Comparison of ENCODE assay signal across 23 cellular contexts in the genomic region with DNA sequence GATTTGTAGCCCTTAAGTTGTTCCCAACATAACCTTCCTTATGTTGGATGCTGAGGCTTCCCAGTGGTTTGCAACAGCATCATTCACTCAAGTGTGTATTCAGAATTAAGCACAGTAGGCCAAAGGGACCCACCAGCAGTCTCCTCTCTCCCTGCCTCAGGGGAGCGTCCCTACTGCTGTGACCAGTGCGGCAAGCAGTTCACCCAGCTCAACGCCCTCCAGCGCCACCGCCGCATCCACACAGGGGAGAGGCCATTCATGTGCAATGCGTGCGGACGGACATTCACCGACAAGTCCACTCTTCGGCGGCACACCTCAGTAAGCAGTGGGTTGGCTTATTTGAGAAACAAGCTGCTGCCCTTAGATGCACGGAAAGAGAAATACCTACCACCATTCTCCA. TPM values are rescaled to one million over a fixed set of nuclear protein-coding genes. Genes with fewer than 3 reads are reported as not detected.
A peak's percentile ranks its signal among the peaks of the same experiment; 100 is the strongest.
DNase-seq lines count a peak whose midpoint lies in the region; ATAC-seq, FAIRE-seq and TF ChIP-seq lines count a peak whose summit lies in the region.
"Had no signal": no experiment of that assay in that cellular context is flagged by ENCODE, and none has a peak within 500 bp of the region (broad histone marks: within the 10 kb centered on the region; RNA-seq: fewer than 3 reads in every experiment).

No MANE protein-coding gene starts in this region.

- no peak for ATAC-seq in stimulated activated naive CD8-positive, alpha-beta T cell treated with anti-CD3 and anti-CD28 coated beads, Interleukin-15, amount 100 ng/mL, for 72 hours
- ATAC-seq in HG03097 (IDR thresholded peaks at IDR 0.05; ENCODE audit: low FRiP score, unreplicated experiment), result no peak
- ATAC-seq in naive thymus-derived CD4-positive, alpha-beta T cell, result no peak
- ATAC-seq: Panc1, SK-N-SH treated with all-trans-retinoic acid at 6 μM for 48 hours had no signal

- peaks cover 12 to 62% (median 42%) of the 10 kb centered on the region in 4 experiments for H3K36me3 ChIP-seq in H1 (ENCODE audit: control insufficient read depth in 2 of 4, insufficient read depth in 4 of 4, low read length in 3 of 4)
- peaks cover 82% of the 10 kb centered on the region for H3K36me3 ChIP-seq in osteoblast (ENCODE audit: insufficient read depth, low read length)
- peaks cover 0 to 23% (median 8%) of the 10 kb centered on the region in 4 donors for H3K36me3 ChIP-seq in transverse colon
- peaks cover 4 to 61% (median 6%) of the 10 kb centered on the region in 3 experiments for H3K36me3 ChIP-seq in naive thymus-derived CD4-positive, alpha-beta T cell (ENCODE audit: control insufficient read depth in 2 of 3, insufficient read depth in 3 of 3, low read length in 3 of 3)

- H3K79me1 ChIP-seq in H1 (ENCODE audit: low read depth, low read length), result peaks cover 2% of the 10 kb centered on the region; the same call in 1 of the 2 replicates

- H2BK12ac ChIP-seq in H1 (ENCODE audit: low read depth, low read length), result no peak overlapping the region

- H4K8ac ChIP-seq in H1 (ENCODE audit: extremely low read depth, insufficient read depth, low read length), result no peak overlapping the region

- H4K5ac ChIP-seq in H1 (ENCODE audit: insufficient read length, low read depth, low read length), result no peak overlapping the region

- no peak overlapping the region for H3K23ac ChIP-seq in H1 (ENCODE audit: insufficient read length)

- no peak overlapping the region for H2BK15ac ChIP-seq in H1 (ENCODE audit: low read length)

- TF ChIP-seq POLR2A in H1 (IDR thresholded peaks at IDR 0.05; ENCODE audit: control extremely low read depth in 1 of 2, low read depth in 2 of 2, low read length in 2 of 2) (no peak; a peak in 1 of 3 replicates), transverse colon (IDR thresholded peaks at IDR 0.05) (no peak)

- no peak for FAIRE-seq in H1 (lab: Jason Lieb, UNC)
- FAIRE-seq: A204.1, GM12891 had no signal

- no peaks in the 10 kb centered on the region for H3K9me3 Mint-ChIP-seq in stimulated activated naive CD8-positive, alpha-beta T cell treated with anti-CD3 and anti-CD28 coated beads, Interleukin-15, Interleukin-2, amounts not matched to agents 100 ng/mL and 50 ng/mL, for 24 hours
- H3K9me3 Mint-ChIP-seq in stimulated activated naive CD8-positive, alpha-beta T cell treated with anti-CD3 and anti-CD28 coated beads, Interleukin-15, amount 100 ng/mL, for 72 hours, result no peaks in the 10 kb centered on the region
- H3K9me3 Mint-ChIP-seq in naive thymus-derived CD4-positive, alpha-beta T cell, result no peaks in the 10 kb centered on the region

- H2AK5ac ChIP-seq in H1 (ENCODE audit: low read depth, low read length), result no peak overlapping the region

- CTCF ChIA-PET in H1 (lab: Charles Lee; ENCODE audit: partially characterized antibody), result interaction anchor here (0.9 to 1.1 kb wide), 3 partner anchors 20 to 292 kb away, joined by 3 to 4 read pairs (median 3); no protein-coding TSS in a partner anchor
- CTCF ChIA-PET in naive thymus-derived CD4-positive, alpha-beta T cell (lab: Charles Lee), result no interaction called here

- no peak for DNase-seq in stimulated activated naive CD8-positive, alpha-beta T cell treated with anti-CD3 and anti-CD28 coated beads, Interleukin-15, amount 100 ng/mL, for 72 hours
- DNase-seq in H1 (ENCODE audit: low read depth in 1 of 2, low spot score in 2 of 2), result no peak
- DNase-seq in osteoblast (ENCODE audit: insufficient read length, low spot score, missing footprints), result no peak
- DNase-seq in transverse colon, result no peak
- DNase-seq in naive thymus-derived CD4-positive, alpha-beta T cell, result no peak
- DNase-seq: BE2C; DMS79; GM23248; HCEC 1CT; NCI-H1694; NCI-H2081; NCI-H2171; NCI-H345; NCI-H524; NCI-H774; NK-92 treated with Interleukin-12 subunit alpha and Interleukin-12 subunit beta, amount 100 ng/mL, for 24 hours had no signal

- TF ChIP-seq EP300 in H1 (IDR thresholded peaks at IDR 0.05; ENCODE audit: borderline replicate concordance in 1 of 2, low read depth in 2 of 2, low read length in 2 of 2) (no peak), transverse colon (IDR thresholded peaks at IDR 0.05; ENCODE audit: low read depth) (no peak)

- H4K91ac ChIP-seq in H1 (replicated peaks; ENCODE audit: insufficient read length, low read length), result no peak overlapping the region

- H3K27me3 ChIP-seq in H1 (replicated peaks in 1 of 4; ENCODE audit: control insufficient read depth in 3 of 4, extremely low read depth in 1 of 4, insufficient read depth in 3 of 4, low read length in 3 of 4), result no peaks in the 10 kb centered on the region
- no peaks in the 10 kb centered on the region for H3K27me3 ChIP-seq in osteoblast (ENCODE audit: insufficient read depth, low read length)
- no peaks in the 10 kb centered on the region for H3K27me3 ChIP-seq in transverse colon
- no peaks in the 10 kb centered on the region for H3K27me3 ChIP-seq in naive thymus-derived CD4-positive, alpha-beta T cell (ENCODE audit: control insufficient read depth in 2 of 2, insufficient read depth in 2 of 2, low read length in 2 of 2)
- H3K27me3 ChIP-seq: BE2C had no signal

- H3K4me1 Mint-ChIP-seq in stimulated activated naive CD8-positive, alpha-beta T cell treated with anti-CD3 and anti-CD28 coated beads, Interleukin-15, Interleukin-2, amounts not matched to agents 100 ng/mL and 50 ng/mL, for 24 hours (ENCODE audit: low read depth), result peaks cover 36% of the 10 kb centered on the region
- peaks cover 32% of the 10 kb centered on the region for H3K4me1 Mint-ChIP-seq in stimulated activated naive CD8-positive, alpha-beta T cell treated with anti-CD3 and anti-CD28 coated beads, Interleukin-15, amount 100 ng/mL, for 72 hours
- peaks cover 20 to 36% (median 31%) of the 10 kb centered on the region in 7 donors for H3K4me1 Mint-ChIP-seq in naive thymus-derived CD4-positive, alpha-beta T cell

- H3K27me3 Mint-ChIP-seq in stimulated activated naive CD8-positive, alpha-beta T cell treated with anti-CD3 and anti-CD28 coated beads, Interleukin-15, Interleukin-2, amounts not matched to agents 100 ng/mL and 50 ng/mL, for 24 hours, result no peaks in the 10 kb centered on the region
- H3K27me3 Mint-ChIP-seq in stimulated activated naive CD8-positive, alpha-beta T cell treated with anti-CD3 and anti-CD28 coated beads, Interleukin-15, amount 100 ng/mL, for 72 hours, result no peaks in the 10 kb centered on the region
- no peaks in the 10 kb centered on the region for H3K27me3 Mint-ChIP-seq in naive thymus-derived CD4-positive, alpha-beta T cell

- H3K23me2 ChIP-seq in H1 (ENCODE audit: low read depth, low read length), result no peaks in the 10 kb centered on the region

- TF ChIP-seq RAD21 in H1 (IDR thresholded peaks at IDR 0.05 in 1 of 2, conservative IDR thresholded peaks at IDR 0.05 in 1 of 2; ENCODE audit: low read depth in 2 of 2, low read length in 2 of 2), result no peak

- in situ Hi-C loops in transverse colon (cut with MboI; ENCODE audit: low pct_ligation_motif_present in 1 of 4, low pct_unique_long_range_greater_than_20kb in 1 of 4, low sequenced_read_pairs in 3 of 4), result no loop called here

- H3K4ac ChIP-seq in H1 (replicated peaks; ENCODE audit: insufficient read length, low read depth, low read length), result no peak overlapping the region

- no peak overlapping the region for H2BK5ac ChIP-seq in H1 (ENCODE audit: low read depth, low read length)

- H4K20me1 ChIP-seq in H1 (replicated peaks in 1 of 2; ENCODE audit: control insufficient read depth in 1 of 2, insufficient read depth in 2 of 2, low read length in 2 of 2) (peaks cover 4 to 15% of the 10 kb centered on the region in 2 experiments), osteoblast (ENCODE audit: insufficient read depth, low read length) (peaks cover 33% of the 10 kb centered on the region)

- H3K18ac ChIP-seq in H1 (ENCODE audit: extremely low read depth, low read length), result no peak overlapping the region

- H3K4me2 ChIP-seq in H1 (ENCODE audit: insufficient read depth in 1 of 2, low read depth in 2 of 2, low read length in 2 of 2) (no peak overlapping the region), osteoblast (ENCODE audit: insufficient read depth, low read length) (no peak overlapping the region)
- H3K4me2 ChIP-seq: KMS-11 had no signal

- H3K14ac ChIP-seq in H1 (ENCODE audit: insufficient read length), result no peak overlapping the region

- H3K9ac ChIP-seq in H1 (replicated peaks in 1 of 4; ENCODE audit: extremely low read depth in 1 of 4, low read depth in 3 of 4, low read length in 3 of 4), result no peak overlapping the region
- H3K9ac ChIP-seq: GM23248, KMS-11 had no signal

- H3K79me2 ChIP-seq in H1 (ENCODE audit: control insufficient read depth in 1 of 2, insufficient read depth in 2 of 2, low read length in 2 of 2), result peaks cover 0 to 35% of the 10 kb centered on the region in 2 experiments; a peak in 2 of 4 replicates
- H3K79me2 ChIP-seq in osteoblast (ENCODE audit: insufficient read depth, low read length), result peaks cover 68% of the 10 kb centered on the region

- WGBS in H1 (ENCODE audit: extremely low coverage in 1 of 2, insufficient coverage in 1 of 2, insufficient read length in 1 of 2, insufficient replicate concordance in 2 of 2, low coverage in 1 of 2, low lambda C conversion rate in 2 of 2, missing lambda C conversion rate in 1 of 2), 2 experiments, result 94% methylated on average over 13 of the region's 13 CpGs; no CpG with 5 or more reads in 1 of the 2 experiments
- WGBS in transverse colon (ENCODE audit: low coverage in 1 of 2), 2 donors, result 91 to 96% methylated on average over 4 to 13 of the region's 13 CpGs

- H3K36me3 Mint-ChIP-seq in stimulated activated naive CD8-positive, alpha-beta T cell treated with anti-CD3 and anti-CD28 coated beads, Interleukin-15, Interleukin-2, amounts not matched to agents 100 ng/mL and 50 ng/mL, for 24 hours (ENCODE audit: low read depth), result peaks cover 75% of the 10 kb centered on the region
- peaks cover 14 to 41% (median 17%) of the 10 kb centered on the region in 5 donors for H3K36me3 Mint-ChIP-seq in naive thymus-derived CD4-positive, alpha-beta T cell

- H2BK20ac ChIP-seq in H1 (ENCODE audit: low read length), result no peak overlapping the region

- no peak overlapping the region for H3K4me3 Mint-ChIP-seq in stimulated activated naive CD8-positive, alpha-beta T cell treated with anti-CD3 and anti-CD28 coated beads, Interleukin-15, Interleukin-2, amounts not matched to agents 100 ng/mL and 50 ng/mL, for 24 hours
- no peak overlapping the region for H3K4me3 Mint-ChIP-seq in stimulated activated naive CD8-positive, alpha-beta T cell treated with anti-CD3 and anti-CD28 coated beads, Interleukin-15, amount 100 ng/mL, for 72 hours
- no peak overlapping the region for H3K4me3 Mint-ChIP-seq in naive thymus-derived CD4-positive, alpha-beta T cell

- H3K4me3 ChIP-seq in H1 (ENCODE audit: extremely low read depth in 1 of 4, insufficient read depth in 2 of 4, low read depth in 3 of 4, low read length in 4 of 4) (no peak overlapping the region), osteoblast (ENCODE audit: insufficient read depth, low read length) (no peak overlapping the region), transverse colon (no peak overlapping the region)
- no peak overlapping the region for H3K4me3 ChIP-seq in naive thymus-derived CD4-positive, alpha-beta T cell (ENCODE audit: low read length)
- H3K4me3 ChIP-seq: GM23248 had no signal

- POLR2A ChIA-PET in H1 (lab: Charles Lee; ENCODE audit: partially characterized antibody), result interaction anchor here (1.1 kb wide), 1 partner anchor 184 kb away, joined by 3 read pairs; no protein-coding TSS in a partner anchor
- POLR2A ChIA-PET in naive thymus-derived CD4-positive, alpha-beta T cell (lab: Charles Lee), result no interaction called here

- no peak overlapping the region for H2BK120ac ChIP-seq in H1 (replicated peaks; ENCODE audit: low read depth, low read length)

- H2AFZ ChIP-seq in H1 (ENCODE audit: low read length) (no peak overlapping the region), osteoblast (ENCODE audit: low read length) (no peak overlapping the region)
- H2AFZ ChIP-seq: GM23248 had no signal

- no peak for TF ChIP-seq CTCF in H1 (IDR thresholded peaks at IDR 0.05; ENCODE audit: control extremely low read depth in 1 of 3, insufficient read depth in 1 of 3, low read depth in 1 of 3, low read length in 3 of 3)
- TF ChIP-seq CTCF in osteoblast (IDR thresholded peaks at IDR 0.05; ENCODE audit: extremely low read depth, low read depth, low read length), result no peak
- TF ChIP-seq CTCF in transverse colon (IDR thresholded peaks at IDR 0.05), result no peak

- H3K27ac ChIP-seq in H1 (ENCODE audit: low read depth, low read length), result no peak overlapping the region
- H3K27ac ChIP-seq in osteoblast (ENCODE audit: low read depth, low read length), result peak overlapping the region; percentile 55
- H3K27ac ChIP-seq in transverse colon, result no peak overlapping the region
- H3K27ac ChIP-seq in naive thymus-derived CD4-positive, alpha-beta T cell (ENCODE audit: low read depth, low read length), result no peak overlapping the region
- H3K27ac ChIP-seq: KMS-11 had no signal

- no peak overlapping the region for H3K56ac ChIP-seq in H1 (replicated peaks; ENCODE audit: insufficient read length, low read depth, low read length)

- H3K9me3 ChIP-seq in H1 (ENCODE audit: insufficient read depth in 2 of 2, low read depth in 1 of 2, low read length in 1 of 2) (no peaks in the 10 kb centered on the region), osteoblast (ENCODE audit: low read depth, low read length) (no peaks in the 10 kb centered on the region), transverse colon (no peaks in the 10 kb centered on the region)
- H3K9me3 ChIP-seq in naive thymus-derived CD4-positive, alpha-beta T cell (ENCODE audit: control insufficient read depth in 2 of 3, low read length in 3 of 3), result no peaks in the 10 kb centered on the region
- H3K9me3 ChIP-seq: BE2C had no signal

- no peaks in the 10 kb centered on the region for H3K4me1 ChIP-seq in H1 (replicated peaks in 1 of 4; ENCODE audit: control insufficient read depth in 3 of 4, insufficient read depth in 4 of 4, low read length in 3 of 4)
- peaks cover 32% of the 10 kb centered on the region for H3K4me1 ChIP-seq in osteoblast (ENCODE audit: insufficient read depth, low read length)
- H3K4me1 ChIP-seq in transverse colon, result peaks cover 0 to 22% (median 6%) of the 10 kb centered on the region in 4 donors
- H3K4me1 ChIP-seq in naive thymus-derived CD4-positive, alpha-beta T cell (ENCODE audit: control insufficient read depth in 2 of 2, insufficient read depth in 2 of 2, low read length in 2 of 2), result peaks cover 7 to 11% of the 10 kb centered on the region in 2 donors
- H3K4me1 ChIP-seq: BE2C had no signal

- H3K27ac Mint-ChIP-seq in stimulated activated naive CD8-positive, alpha-beta T cell treated with anti-CD3 and anti-CD28 coated beads, Interleukin-15, Interleukin-2, amounts not matched to agents 100 ng/mL and 50 ng/mL, for 24 hours, result peak overlapping the region; percentile 41
- H3K27ac Mint-ChIP-seq in stimulated activated naive CD8-positive, alpha-beta T cell treated with anti-CD3 and anti-CD28 coated beads, Interleukin-15, amount 100 ng/mL, for 72 hours, result no peak overlapping the region
- peak overlapping the region in 1 of 9 donors; percentile 32 for H3K27ac Mint-ChIP-seq in naive thymus-derived CD4-positive, alpha-beta T cell

- intact Hi-C loops in transverse colon (cut with DNase I; ENCODE audit: low total_unique reads), result loop anchor here (5.0 to 10.0 kb wide), 3 partner anchors 45 to 1502 kb away; no protein-coding TSS in a partner anchor
- intact Hi-C loops in naive thymus-derived CD4-positive, alpha-beta T cell (cut with micrococcal nuclease), result no loop called here

RNA-seq across cellular contexts. Expression of gene GZF1, which starts 7.4 kb away (rescaled TPM):
- 11.9 and 14.5 TPM in 2 replicates for total RNA-seq in H1 (2021; fragmentation: NEBNext Ultra II Directional; extraction: Animal tissue kit (Norgen Biotek cat#: 25700))
- polyA plus RNA-seq in H1 (2011; rRNA removed), result 8.2 and 16.2 TPM in 2 replicates
- 15.2 TPM for polyA plus RNA-seq in H1 (2011; cell fraction: cytosol; rRNA removed)
- polyA plus RNA-seq in H1 (2011; cell fraction: nucleus; rRNA removed), result 51.0 TPM
- 7.7 to 14.7 TPM (median 10.5 TPM) in 4 replicates for polyA plus RNA-seq in H1 (2012, experiment 1 of 2)
- polyA plus RNA-seq in H1 (2012, experiment 2 of 2), result 1.1 TPM
- 4.6 TPM for polyA plus RNA-seq in H1 (2013, experiment 1 of 2)
- 4.8 TPM for polyA plus RNA-seq in H1 (2013, experiment 2 of 2)
- polyA minus RNA-seq in H1 (2011; rRNA and poly(A)+ RNA removed), result 56.7 and 63.7 TPM in 2 replicates
- 13.9 TPM for polyA minus RNA-seq in H1 (2011; cell fraction: cytosol; rRNA and poly(A)+ RNA removed)
- polyA minus RNA-seq in H1 (2011; cell fraction: nucleus; rRNA and poly(A)+ RNA removed), result 40.3 TPM
- 13.0 and 14.5 TPM in 2 replicates for total RNA-seq in osteoblast
- total RNA-seq in transverse colon, result 10 to 100 TPM in 2 of 4 donors, 1 to 10 TPM in 2; 4.9 to 23.3 (median 13.3) TPM
- total RNA-seq in naive thymus-derived CD4-positive, alpha-beta T cell, result 10 to 100 TPM; 11.4 to 44.0 (median 19.6) TPM
- 1 to 10 TPM; 1.4 to 7.8 TPM for polyA plus RNA-seq in naive thymus-derived CD4-positive, alpha-beta T cell

RNA-seq across cellular contexts. Expression of gene NXT1, which starts 18.8 kb away (rescaled TPM):
- total RNA-seq in H1 (2021; fragmentation: NEBNext Ultra II Directional; extraction: Animal tissue kit (Norgen Biotek cat#: 25700)), result 20.4 and 23.1 TPM in 2 replicates
- polyA plus RNA-seq in H1 (2011; rRNA removed), result 24.3 and 26.5 TPM in 2 replicates
- polyA plus RNA-seq in H1 (2011; cell fraction: cytosol; rRNA removed), result 24.9 TPM
- polyA plus RNA-seq in H1 (2011; cell fraction: nucleus; rRNA removed), result 19.2 TPM
- polyA plus RNA-seq in H1 (2012, experiment 1 of 2), result 15.1 to 22.8 TPM (median 18.6 TPM) in 4 replicates
- polyA plus RNA-seq in H1 (2012, experiment 2 of 2), result 26.4 TPM
- polyA plus RNA-seq in H1 (2013, experiment 1 of 2), result 23.3 TPM
- polyA plus RNA-seq in H1 (2013, experiment 2 of 2), result 22.5 TPM
- 13.0 and 14.3 TPM in 2 replicates for polyA minus RNA-seq in H1 (2011; rRNA and poly(A)+ RNA removed)
- 9.3 TPM for polyA minus RNA-seq in H1 (2011; cell fraction: cytosol; rRNA and poly(A)+ RNA removed)
- 7.2 TPM for polyA minus RNA-seq in H1 (2011; cell fraction: nucleus; rRNA and poly(A)+ RNA removed)
- 12.7 and 18.5 TPM in 2 replicates for total RNA-seq in osteoblast
- 10 to 100 TPM; 16.5 to 43.4 (median 22.8) TPM for total RNA-seq in transverse colon
- 10 to 100 TPM; 20.1 to 63.4 (median 39.7) TPM for total RNA-seq in naive thymus-derived CD4-positive, alpha-beta T cell
- 10 to 100 TPM; 50.3 to 71.8 TPM for polyA plus RNA-seq in naive thymus-derived CD4-positive, alpha-beta T cell

RNA-seq across cellular contexts. Expression of gene NAPB, which starts 51.9 kb away (rescaled TPM):
- 12.3 and 12.8 TPM in 2 replicates for total RNA-seq in H1 (2021; fragmentation: NEBNext Ultra II Directional; extraction: Animal tissue kit (Norgen Biotek cat#: 25700))
- 3.5 and 6.2 TPM in 2 replicates for polyA plus RNA-seq in H1 (2011; rRNA removed)
- 9.2 TPM for polyA plus RNA-seq in H1 (2011; cell fraction: cytosol; rRNA removed)
- 4.4 TPM for polyA plus RNA-seq in H1 (2011; cell fraction: nucleus; rRNA removed)
- 6.8 to 9.9 TPM (median 8.6 TPM) in 4 replicates for polyA plus RNA-seq in H1 (2012, experiment 1 of 2)
- 0.73 TPM for polyA plus RNA-seq in H1 (2012, experiment 2 of 2)
- 6.0 TPM for polyA plus RNA-seq in H1 (2013, experiment 1 of 2)
- polyA plus RNA-seq in H1 (2013, experiment 2 of 2), result 5.6 TPM
- polyA minus RNA-seq in H1 (2011; rRNA and poly(A)+ RNA removed), result 7.5 and 9.9 TPM in 2 replicates
- polyA minus RNA-seq in H1 (2011; cell fraction: cytosol; rRNA and poly(A)+ RNA removed), result 7.9 TPM
- polyA minus RNA-seq in H1 (2011; cell fraction: nucleus; rRNA and poly(A)+ RNA removed), result 18.6 TPM
- total RNA-seq in osteoblast (9.4 and 14.1 TPM in 2 replicates), transverse colon (10 to 100 TPM in 3 of 4 donors, 1 to 10 TPM in 1; 4.0 to 20.5 (median 12.0) TPM)
- total RNA-seq in naive thymus-derived CD4-positive, alpha-beta T cell, result 10 to 100 TPM; 11.4 to 20.4 (median 16.2) TPM
- 1 to 10 TPM; 5.5 to 7.9 TPM for polyA plus RNA-seq in naive thymus-derived CD4-positive, alpha-beta T cell
